33 cellular contexts compared by ENCODE assay signal in the genomic region with DNA sequence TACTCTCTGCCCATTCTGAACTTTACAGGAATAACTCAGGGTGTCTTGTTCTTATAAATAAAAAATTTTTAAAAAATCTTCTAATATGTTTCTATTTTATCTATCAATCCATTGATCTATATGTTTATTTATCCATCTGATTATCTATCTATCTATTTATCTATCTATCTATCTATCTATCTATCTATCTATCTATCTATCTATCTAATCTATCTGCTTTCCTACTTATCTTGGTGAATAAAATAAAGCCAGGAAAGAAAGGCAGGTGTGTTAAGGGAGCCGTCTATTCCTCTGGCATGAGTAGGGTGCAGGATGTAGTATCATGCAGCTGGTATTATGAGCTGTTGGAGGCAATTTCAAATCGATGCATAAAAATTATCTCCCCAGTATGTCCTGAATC.
"Had no signal": no experiment of that assay in that cellular context is flagged by ENCODE, and none has a peak within 500 bp of the region (broad histone marks: within the 10 kb centered on the region; RNA-seq: fewer than 3 reads in every experiment).

No MANE protein-coding gene starts in this region.

- H3K27ac Mint-ChIP-seq: activated CD4-positive, alpha-beta memory T cell treated with anti-CD3 and anti-CD28 coated beads, Interleukin-2, amount 10 ng/mL, durations not matched to agents 7 days and 5 days; activated CD4-positive, alpha-beta T cell treated with anti-CD3 and anti-CD28 coated beads, Interleukin-2, amount 10 ng/mL, durations not matched to agents 7 days and 5 days; activated naive CD4-positive, alpha-beta T cell treated with anti-CD3 and anti-CD28 coated beads, Interleukin-2, amount 10 ng/mL, durations not matched to agents 7 days and 5 days; activated naive CD4-positive, alpha-beta T cell treated with anti-CD3 and anti-CD28 coated beads, Interleukin-2, amount 50 U/mL, for 72 hours; activated naive CD8-positive, alpha-beta T cell treated with anti-CD3 and anti-CD28 coated beads, Interleukin-2, amount 10 ng/mL, durations not matched to agents 7 days and 5 days; activated T-cell treated with anti-CD3 and anti-CD28 coated beads, Interleukin-2, amount 50 U/mL, for 24 hours; activated T-cell treated with anti-CD3 and anti-CD28 coated beads, Interleukin-2, amount 50 U/mL, for 72 hours; effector memory CD8-positive, alpha-beta T cell; WTC11 had no signal

- H3K4me1 ChIP-seq: esophagus muscularis mucosa, foreskin keratinocyte, gastrocnemius medialis, heart left ventricle had no signal

- H3K4me3 ChIP-seq: esophagus muscularis mucosa, gastrocnemius medialis, heart left ventricle had no signal

- H3K27ac ChIP-seq: brain microvascular endothelial cell, esophagus muscularis mucosa, foreskin keratinocyte, gastrocnemius medialis, heart left ventricle, VCaP had no signal

- H3K9me3 ChIP-seq: gastrocnemius medialis had no signal

- H3K4me1 Mint-ChIP-seq: activated CD4-positive, alpha-beta memory T cell treated with anti-CD3 and anti-CD28 coated beads, Interleukin-2, amount 10 ng/mL, durations not matched to agents 7 days and 5 days; activated CD4-positive, alpha-beta T cell treated with anti-CD3 and anti-CD28 coated beads, Interleukin-2, amount 10 ng/mL, durations not matched to agents 7 days and 5 days; activated naive CD4-positive, alpha-beta T cell treated with anti-CD3 and anti-CD28 coated beads, Interleukin-2, amount 10 ng/mL, durations not matched to agents 7 days and 5 days; activated naive CD8-positive, alpha-beta T cell treated with anti-CD3 and anti-CD28 coated beads, Interleukin-2, amount 10 ng/mL, durations not matched to agents 7 days and 5 days; central memory CD8-positive, alpha-beta T cell had no signal

- H3K9me3 Mint-ChIP-seq: activated CD4-positive, alpha-beta T cell treated with anti-CD3 and anti-CD28 coated beads, Interleukin-2, amount 10 ng/mL, durations not matched to agents 7 days and 5 days; activated naive CD4-positive, alpha-beta T cell treated with anti-CD3 and anti-CD28 coated beads, Interleukin-2, amount 10 ng/mL, durations not matched to agents 7 days and 5 days; activated naive CD4-positive, alpha-beta T cell treated with anti-CD3 and anti-CD28 coated beads, Interleukin-2, amount 50 U/mL, for 72 hours; activated naive CD8-positive, alpha-beta T cell treated with anti-CD3 and anti-CD28 coated beads, Interleukin-2, amount 10 ng/mL, durations not matched to agents 7 days and 5 days; activated T-cell treated with anti-CD3 and anti-CD28 coated beads, Interleukin-2, amount 50 U/mL, for 24 hours; activated T-cell treated with anti-CD3 and anti-CD28 coated beads, Interleukin-2, amount 50 U/mL, for 72 hours; WTC11 had no signal

- H3K27me3 Mint-ChIP-seq: activated CD4-positive, alpha-beta memory T cell treated with anti-CD3 and anti-CD28 coated beads, Interleukin-2, amount 10 ng/mL, durations not matched to agents 7 days and 5 days; activated CD4-positive, alpha-beta T cell treated with anti-CD3 and anti-CD28 coated beads, Interleukin-2, amount 10 ng/mL, durations not matched to agents 7 days and 5 days; activated naive CD4-positive, alpha-beta T cell treated with anti-CD3 and anti-CD28 coated beads, Interleukin-2, amount 10 ng/mL, durations not matched to agents 7 days and 5 days; activated T-cell treated with anti-CD3 and anti-CD28 coated beads, Interleukin-2, amount 50 U/mL, for 24 hours; central memory CD8-positive, alpha-beta T cell; effector memory CD8-positive, alpha-beta T cell had no signal

- H3K27me3 ChIP-seq: brain microvascular endothelial cell, gastrocnemius medialis had no signal

- H3K4me3 Mint-ChIP-seq: activated CD4-positive, alpha-beta memory T cell treated with anti-CD3 and anti-CD28 coated beads, Interleukin-2, amount 10 ng/mL, durations not matched to agents 7 days and 5 days; activated CD4-positive, alpha-beta T cell treated with anti-CD3 and anti-CD28 coated beads, Interleukin-2, amount 10 ng/mL, durations not matched to agents 7 days and 5 days; activated naive CD4-positive, alpha-beta T cell treated with anti-CD3 and anti-CD28 coated beads, Interleukin-2, amount 10 ng/mL, durations not matched to agents 7 days and 5 days; activated naive CD8-positive, alpha-beta T cell treated with anti-CD3 and anti-CD28 coated beads, Interleukin-2, amount 10 ng/mL, durations not matched to agents 7 days and 5 days; activated T-cell treated with anti-CD3 and anti-CD28 coated beads, Interleukin-2, amount 50 U/mL, for 24 hours; activated T-cell treated with anti-CD3 and anti-CD28 coated beads, Interleukin-2, amount 50 U/mL, for 72 hours; central memory CD8-positive, alpha-beta T cell; effector memory CD8-positive, alpha-beta T cell; WTC11 had no signal

- H3K36me3 Mint-ChIP-seq: activated naive CD4-positive, alpha-beta T cell treated with anti-CD3 and anti-CD28 coated beads, Interleukin-2, amount 10 ng/mL, durations not matched to agents 7 days and 5 days; activated naive CD4-positive, alpha-beta T cell treated with anti-CD3 and anti-CD28 coated beads, Interleukin-2, amount 50 U/mL, for 72 hours; activated naive CD8-positive, alpha-beta T cell treated with anti-CD3 and anti-CD28 coated beads, Interleukin-2, amount 10 ng/mL, durations not matched to agents 7 days and 5 days; WTC11 had no signal

- DNase-seq: activated CD4-positive, alpha-beta memory T cell treated with anti-CD3 and anti-CD28 coated beads, Interleukin-2, amount 10 ng/mL, durations not matched to agents 7 days and 5 days; activated CD4-positive, alpha-beta T cell treated with anti-CD3 and anti-CD28 coated beads for 1 hour; activated CD4-positive, alpha-beta T cell treated with anti-CD3 and anti-CD28 coated beads for 4 hours; activated CD4-positive, alpha-beta T cell treated with anti-CD3 and anti-CD28 coated beads, Interleukin-2, amount 10 ng/mL, durations not matched to agents 7 days and 5 days; activated CD4-positive, alpha-beta T cell treated with anti-CD3 and anti-CD28 coated beads, Interleukin-2, amount 50 U/mL, for 4 hours; activated CD8-positive, alpha-beta memory T cell treated with anti-CD3 and anti-CD28 coated beads, Interleukin-2, amount 50 U/mL, for 48 hours; activated gamma-delta T cell; activated naive CD4-positive, alpha-beta T cell; activated naive CD4-positive, alpha-beta T cell treated with anti-CD3 and anti-CD28 coated beads, Interleukin-2, amount 10 ng/mL, durations not matched to agents 7 days and 5 days; activated naive CD8-positive, alpha-beta T cell treated with anti-CD3 and anti-CD28 coated beads, Interleukin-2, amount 10 ng/mL, durations not matched to agents 7 days and 5 days; activated T-cell treated with anti-CD3 and anti-CD28 coated beads for 4 hours; activated T-cell treated with anti-CD3 and anti-CD28 coated beads, Interleukin-2, amount 50 U/mL, for 24 hours; activated T-cell treated with anti-CD3 and anti-CD28 coated beads, Interleukin-2, amount 50 U/mL, for 72 hours; brain microvascular endothelial cell; cortex of kidney; dermis blood vessel endothelial cell; effector CD4-positive, alpha-beta T cell; effector memory CD8-positive, alpha-beta T cell; erythroblast; foreskin keratinocyte; gastrocnemius medialis; glutamatergic neuron; heart left ventricle; T-helper 2 cell had no signal

- ATAC-seq: activated naive CD4-positive, alpha-beta T cell treated with anti-CD3 and anti-CD28 coated beads, Interleukin-2, amount 50 U/mL, for 72 hours; activated T-cell treated with anti-CD3 and anti-CD28 coated beads, Interleukin-2, amount 50 U/mL, for 72 hours; effector memory CD8-positive, alpha-beta T cell; foreskin keratinocyte; gastrocnemius medialis; heart left ventricle had no signal

- H3K36me3 ChIP-seq: brain microvascular endothelial cell, esophagus muscularis mucosa, gastrocnemius medialis, heart left ventricle had no signal

- FAIRE-seq: astrocyte, bronchial epithelial cell, colon, TTC549 had no signal
